In the genomic region with DNA sequence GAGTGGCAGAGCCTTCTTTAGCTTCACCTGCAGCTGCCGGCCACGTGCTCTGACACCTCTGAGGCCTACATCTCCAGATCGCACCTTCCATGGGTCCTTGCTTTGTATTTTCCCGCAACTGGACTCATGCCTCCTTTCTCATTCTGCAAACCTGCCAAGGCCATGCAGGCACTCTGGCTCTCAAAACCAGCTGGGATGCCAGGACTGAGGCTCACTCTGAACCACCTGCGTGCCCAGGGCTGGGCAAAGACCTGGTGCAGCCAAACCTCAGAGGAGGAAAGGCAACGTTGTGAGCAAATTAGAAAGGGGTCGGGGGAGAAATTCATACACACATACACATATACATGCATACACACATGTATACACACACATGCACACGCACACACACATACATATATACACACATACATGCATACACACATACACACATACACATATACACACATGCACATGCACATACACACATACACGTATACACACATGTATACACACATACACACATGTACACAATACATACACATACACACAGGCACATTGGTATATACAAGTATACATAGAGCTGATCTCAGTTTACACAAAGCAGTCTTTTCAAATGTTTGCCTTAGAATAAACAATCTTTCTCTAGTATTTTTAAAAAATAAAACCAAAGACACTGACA, we compare ENCODE assay signal across 20 cellular contexts.
A peak's percentile ranks its signal among the peaks of the same experiment; 100 is the strongest.
DNase-seq lines count a peak whose midpoint lies in the region; ATAC-seq, FAIRE-seq and TF ChIP-seq lines count a peak whose summit lies in the region.
"Had no signal": no experiment of that assay in that cellular context is flagged by ENCODE, and none has a peak within 500 bp of the region (broad histone marks: within the 10 kb centered on the region; RNA-seq: fewer than 3 reads in every experiment).

No MANE protein-coding gene starts in this region.

- H2AFZ ChIP-seq in HepG2 (ENCODE audit: low read length), result no peak overlapping the region
- H2AFZ ChIP-seq: GM23248 had no signal

- H3K4me2 ChIP-seq in HepG2 (ENCODE audit: low read depth, low read length), result no peak overlapping the region

- TF ChIP-seq RAD21 in HepG2 (CRISPR knock-in tag; IDR thresholded peaks at IDR 0.05), result no peak

- H3K4me3 ChIP-seq in HepG2 (replicated peaks in 1 of 3; ENCODE audit: insufficient read depth in 1 of 3, low read depth in 2 of 3, low read length in 3 of 3), result no peak overlapping the region
- H3K4me3 ChIP-seq in right lobe of liver, result no peak overlapping the region
- no peak overlapping the region for H3K4me3 ChIP-seq in spleen
- H3K4me3 ChIP-seq: GM23248, MG63 had no signal

- TF ChIP-seq POLR2A in HepG2 (IDR thresholded peaks at IDR 0.05; ENCODE audit: insufficient read depth in 1 of 2, low read depth in 2 of 2, low read length in 2 of 2), result no peak
- no peak for TF ChIP-seq POLR2A in right lobe of liver (IDR thresholded peaks at IDR 0.05)
- TF ChIP-seq POLR2A in spleen (IDR thresholded peaks at IDR 0.05), result no peak

- peaks cover 18% of the 10 kb centered on the region for H3K4me1 Mint-ChIP-seq in stimulated activated memory B cell treated with anti-CD40 and anti-IgM and Interleukin-4, amounts not matched to agents 10 μg/mL and 1 μg/mL and 100 μg/mL, for 72 hours

- no peak overlapping the region for H3K27ac Mint-ChIP-seq in stimulated activated memory B cell treated with anti-CD40 and anti-IgM and Interleukin-4, amounts not matched to agents 10 μg/mL and 1 μg/mL and 100 μg/mL, for 72 hours
- H3K27ac Mint-ChIP-seq: HFFc6 had no signal

- FAIRE-seq in HepG2 (lab: Jason Lieb, UNC), result no peak
- FAIRE-seq: GM18507 had no signal

- H3K79me2 ChIP-seq in HepG2 (ENCODE audit: insufficient read depth, low read length), result no peaks in the 10 kb centered on the region

- H3K9ac ChIP-seq in HepG2 (ENCODE audit: insufficient read depth, low read depth, low read length), result no peak overlapping the region
- H3K9ac ChIP-seq: GM23248 had no signal

- peaks cover 6% of the 10 kb centered on the region; the same call in 1 of the 2 replicates for H3K9me3 ChIP-seq in HepG2 (ENCODE audit: low read length)
- H3K9me3 ChIP-seq in right lobe of liver, result no peaks in the 10 kb centered on the region
- H3K9me3 ChIP-seq in spleen, result no peaks in the 10 kb centered on the region
- H3K9me3 ChIP-seq: MG63 had no signal

- H3K9me3 Mint-ChIP-seq in stimulated activated memory B cell treated with anti-CD40 and anti-IgM and Interleukin-4, amounts not matched to agents 10 μg/mL and 1 μg/mL and 100 μg/mL, for 72 hours, result peaks cover 12% of the 10 kb centered on the region

- no peaks in the 10 kb centered on the region for H4K20me1 ChIP-seq in HepG2 (ENCODE audit: insufficient read depth, low read length)

- H3K36me3 ChIP-seq in HepG2 (replicated peaks in 1 of 2; ENCODE audit: control insufficient read depth in 1 of 2, insufficient read depth in 2 of 2, low read length in 2 of 2) (no peaks in the 10 kb centered on the region), right lobe of liver (no peaks in the 10 kb centered on the region), spleen (peaks cover 0 to 10% (median 0%) of the 10 kb centered on the region in 6 donors)
- H3K36me3 ChIP-seq: MG63 had no signal

- WGBS in HepG2 (ENCODE audit: low lambda C conversion rate), result 52% methylated on average over 9 of the region's 9 CpGs
- 76% methylated on average over 5 of the region's 9 CpGs for WGBS in right lobe of liver (ENCODE audit: insufficient coverage, low coverage, low lambda C conversion rate, missing lambda C conversion rate)
- 82 to 92% (median 86%) methylated on average over 9 of the region's 9 CpGs for WGBS in spleen, 5 donors

- no peak for DNase-seq in HepG2 (ENCODE audit: low spot score)
- DNase-seq in right lobe of liver, result no peak
- DNase-seq in cerebellum (ENCODE audit: low spot score), result peak; percentile 52
- peak; percentile 30 for DNase-seq in spleen
- no peak for DNase-seq in iPS-NIHi7 (ENCODE audit: extremely low spot score)
- DNase-seq: Calu3, DMS79 treated with DMSO at 0.1 percent for 48 hours, GM23248, HFFc6, IMR-90, KG1, MG63, NCI-H2029, NCI-H2227 treated with DMSO at 0.1 percent for 48 hours, NCI-H526 treated with DMSO at 0.1 percent for 48 hours, RPMI8226, SHP77 had no signal

- TF ChIP-seq EP300 in HepG2 (IDR thresholded peaks at IDR 0.05; ENCODE audit: low read depth in 2 of 2, low read length in 2 of 2) (no peak), HepG2 (CRISPR knock-in tag; IDR thresholded peaks at IDR 0.05; ENCODE audit: borderline replicate concordance) (no peak)

- no peak for TF ChIP-seq CTCF in HepG2 (CRISPR knock-in tag; IDR thresholded peaks at IDR 0.05)
- TF ChIP-seq CTCF in right lobe of liver (IDR thresholded peaks at IDR 0.05), result no peak
- no peak for TF ChIP-seq CTCF in spleen (IDR thresholded peaks at IDR 0.05 in 8 of 11, conservative IDR thresholded peaks at IDR 0.05 in 3 of 11)

- BruUV-seq in HepG2 (replicated peaks; lab: Mats Ljungman, UMichigan), result no TSS peak

- H3K4me1 ChIP-seq in HepG2 (ENCODE audit: insufficient read depth, low read length) (no peaks in the 10 kb centered on the region), right lobe of liver (no peaks in the 10 kb centered on the region), spleen (no peaks in the 10 kb centered on the region)

- no peaks in the 10 kb centered on the region for H3K27me3 Mint-ChIP-seq in stimulated activated memory B cell treated with anti-CD40 and anti-IgM and Interleukin-4, amounts not matched to agents 10 μg/mL and 1 μg/mL and 100 μg/mL, for 72 hours

- intact Hi-C loops in HepG2 (cut with micrococcal nuclease; ENCODE audit: unreplicated experiment), result no loop called here
- intact Hi-C loops in right lobe of liver (cut with DNase I), result no loop called here
- intact Hi-C loops in spleen (cut with DNase I; ENCODE audit: low total_unique reads), result no loop called here

- no peak overlapping the region for H3K27ac ChIP-seq in HepG2 (ENCODE audit: extremely low read length, insufficient read depth, low read length)
- no peak overlapping the region for H3K27ac ChIP-seq in right lobe of liver
- H3K27ac ChIP-seq in spleen, result no peak overlapping the region
- H3K27ac ChIP-seq: GM23248 had no signal

- in situ Hi-C loops in HepG2 (cut with HindIII; ENCODE audit: extremely low pct_ligation_motif_present, low pct_unique_long_range_greater_than_20kb), result no loop called here

- H3K27me3 ChIP-seq in HepG2 (ENCODE audit: control insufficient read depth in 1 of 2, insufficient read depth in 2 of 2, low read length in 2 of 2) (peaks cover 11 to 66% of the 10 kb centered on the region in 2 experiments), right lobe of liver (no peaks in the 10 kb centered on the region), spleen (replicated peaks in 1 of 7) (no peaks in the 10 kb centered on the region)
- H3K27me3 ChIP-seq: MG63 had no signal

- H3K4me3 Mint-ChIP-seq in stimulated activated memory B cell treated with anti-CD40 and anti-IgM and Interleukin-4, amounts not matched to agents 10 μg/mL and 1 μg/mL and 100 μg/mL, for 72 hours, result no peak overlapping the region
- H3K4me3 Mint-ChIP-seq: HFFc6 had no signal

- CTCF ChIA-PET in HepG2 (lab: Yijun Ruan, JAX; ENCODE audit: low intra/inter-chr PET ratio, low total read pairs), result no interaction called here

- peaks cover 62% of the 10 kb centered on the region for H3K36me3 Mint-ChIP-seq in stimulated activated memory B cell treated with anti-CD40 and anti-IgM and Interleukin-4, amounts not matched to agents 10 μg/mL and 1 μg/mL and 100 μg/mL, for 72 hours

- POLR2A ChIA-PET in HepG2 (lab: Yijun Ruan, JAX), result no interaction called here

- ATAC-seq in HepG2, result no peak
- no peak for ATAC-seq in right lobe of liver
- no peak for ATAC-seq in stimulated activated memory B cell treated with anti-CD40 and anti-IgM and Interleukin-4, amounts not matched to agents 10 μg/mL and 1 μg/mL and 100 μg/mL, for 72 hours
- no peak for ATAC-seq in GM18868 (IDR thresholded peaks at IDR 0.05; ENCODE audit: unreplicated experiment)

TF ChIP-seq in HepG2, 621 proteins besides CTCF, POLR2A, EP300 and RAD21:
- no peak for TF ChIP-seq ZNF143 (CRISPR knock-in tag; IDR thresholded peaks at IDR 0.05)
- TF ChIP-seq RARG (CRISPR knock-in tag; IDR thresholded peaks at IDR 0.05; ENCODE audit: low read depth), result no peak
- peak; percentile 87 for TF ChIP-seq MNT (IDR thresholded peaks at IDR 0.05)
- no peak for TF ChIP-seq MXD3 (CRISPR knock-in tag; IDR thresholded peaks at IDR 0.05)
- TF ChIP-seq PRPF4 (IDR thresholded peaks at IDR 0.05; ENCODE audit: low read depth, low read length, poor library complexity, severe bottlenecking), result no peak
TF ChIP-seq in HepG2: peak in this region for 1.

Comparison
In these comparisons a context has a peak if more than half of its experiments do, and no peak if none do; other contexts are left out.
1. DNase-seq: peak in cerebellum (single experiment) and spleen (single experiment); none in HepG2 (single experiment), right lobe of liver (0 of 3) and iPS-NIHi7 (single experiment).